1 cellular context compared by ENCODE assay signal in genomic region chr1:206074839-206075238, GRCh38.
A peak's percentile ranks its signal among the peaks of the same experiment; 100 is the strongest.
TF ChIP-seq lines count a peak whose summit lies in the region.

No MANE protein-coding gene starts in this region.

TF ChIP-seq in K562, 482 proteins besides CTCF, POLR2A, EP300 and RAD21 (continued from another document and continues in another):
- no peak for TF ChIP-seq MLX (CRISPR knock-in tag; conservative IDR thresholded peaks at IDR 0.05)
- TF ChIP-seq ZNF133 (CRISPR knock-in tag; IDR thresholded peaks at IDR 0.05) = no peak
- TF ChIP-seq IRF1 (CRISPR knock-in tag; IDR thresholded peaks at IDR 0.05; ENCODE audit: borderline replicate concordance) = no peak
- peak; percentile 78; the same call in 1 of the 2 replicates for TF ChIP-seq SMARCC2 (IDR thresholded peaks at IDR 0.05; ENCODE audit: low read depth)
- no peak for TF ChIP-seq ZBTB43 (CRISPR knock-in tag; IDR thresholded peaks at IDR 0.05)
- no peak for TF ChIP-seq ZZZ3 (IDR thresholded peaks at IDR 0.05)
- no peak for TF ChIP-seq HDGF (IDR thresholded peaks at IDR 0.05)
- TF ChIP-seq ZFP1 (CRISPR knock-in tag; IDR thresholded peaks at IDR 0.05) = no peak
- no peak for TF ChIP-seq ZNF609 (CRISPR knock-in tag; IDR thresholded peaks at IDR 0.05; ENCODE audit: borderline replicate concordance)
- TF ChIP-seq SNIP1 (IDR thresholded peaks at IDR 0.05; ENCODE audit: low read depth) = no peak
- TF ChIP-seq TOE1 (IDR thresholded peaks at IDR 0.05; ENCODE audit: borderline replicate concordance) = no peak
- TF ChIP-seq TOE1 (CRISPR knock-in tag; IDR thresholded peaks at IDR 0.05; ENCODE audit: borderline replicate concordance, low read depth) = no peak
- TF ChIP-seq PHB2 (IDR thresholded peaks at IDR 0.05; ENCODE audit: low read depth) = no peak
- no peak for TF ChIP-seq POLR2AphosphoS2 (IDR thresholded peaks at IDR 0.05; ENCODE audit: low read length)
- no peak for TF ChIP-seq USF1 (CRISPR knock-in tag; IDR thresholded peaks at IDR 0.05)
- peak; percentile 83 for TF ChIP-seq DPF2 (IDR thresholded peaks at IDR 0.05)
- no peak for TF ChIP-seq FOXA1 (IDR thresholded peaks at IDR 0.05; ENCODE audit: borderline replicate concordance)
- no peak for TF ChIP-seq CBX5 (IDR thresholded peaks at IDR 0.05; ENCODE audit: borderline replicate concordance, low read depth)
- no peak for TF ChIP-seq CHD7 (IDR thresholded peaks at IDR 0.05; ENCODE audit: low read depth, low read length)
- no peak for TF ChIP-seq BMI1 (IDR thresholded peaks at IDR 0.05; ENCODE audit: low read length)
- TF ChIP-seq BRF2 (IDR thresholded peaks at IDR 0.05; ENCODE audit: borderline replicate concordance, insufficient read depth, insufficient read length) = no peak
- no peak for TF ChIP-seq HDAC6 (IDR thresholded peaks at IDR 0.05; ENCODE audit: low read depth, low read length)
- no peak for TF ChIP-seq CEBPG (CRISPR knock-in tag; IDR thresholded peaks at IDR 0.05)
- no peak for TF ChIP-seq CEBPG (tag; conservative IDR thresholded peaks at IDR 0.05 in 1 of 2, IDR thresholded peaks at IDR 0.05 in 1 of 2)
- no peak for TF ChIP-seq PRDM10 (IDR thresholded peaks at IDR 0.05; ENCODE audit: partially characterized antibody)
- no peak for TF ChIP-seq KAT7 (CRISPR knock-in tag; IDR thresholded peaks at IDR 0.05; ENCODE audit: borderline replicate concordance)
- TF ChIP-seq NCOA2 (IDR thresholded peaks at IDR 0.05; ENCODE audit: partially characterized antibody in 2 of 2) = no peak
- TF ChIP-seq PTTG1 (tag; IDR thresholded peaks at IDR 0.05; ENCODE audit: low read depth) = no peak
- no peak for TF ChIP-seq PRPF4 (IDR thresholded peaks at IDR 0.05; ENCODE audit: insufficient read depth, low read depth, low read length, poor library complexity, severe bottlenecking)
- TF ChIP-seq SMARCE1 (IDR thresholded peaks at IDR 0.05) = peak; percentile 96; the same call in 1 of the 2 replicates
- peak; percentile 75; the same call in 1 of the 2 replicates for TF ChIP-seq RNF2 (IDR thresholded peaks at IDR 0.05)
- TF ChIP-seq ZNF347 (CRISPR knock-in tag; IDR thresholded peaks at IDR 0.05; ENCODE audit: low read depth) = no peak
